In the genomic region with DNA sequence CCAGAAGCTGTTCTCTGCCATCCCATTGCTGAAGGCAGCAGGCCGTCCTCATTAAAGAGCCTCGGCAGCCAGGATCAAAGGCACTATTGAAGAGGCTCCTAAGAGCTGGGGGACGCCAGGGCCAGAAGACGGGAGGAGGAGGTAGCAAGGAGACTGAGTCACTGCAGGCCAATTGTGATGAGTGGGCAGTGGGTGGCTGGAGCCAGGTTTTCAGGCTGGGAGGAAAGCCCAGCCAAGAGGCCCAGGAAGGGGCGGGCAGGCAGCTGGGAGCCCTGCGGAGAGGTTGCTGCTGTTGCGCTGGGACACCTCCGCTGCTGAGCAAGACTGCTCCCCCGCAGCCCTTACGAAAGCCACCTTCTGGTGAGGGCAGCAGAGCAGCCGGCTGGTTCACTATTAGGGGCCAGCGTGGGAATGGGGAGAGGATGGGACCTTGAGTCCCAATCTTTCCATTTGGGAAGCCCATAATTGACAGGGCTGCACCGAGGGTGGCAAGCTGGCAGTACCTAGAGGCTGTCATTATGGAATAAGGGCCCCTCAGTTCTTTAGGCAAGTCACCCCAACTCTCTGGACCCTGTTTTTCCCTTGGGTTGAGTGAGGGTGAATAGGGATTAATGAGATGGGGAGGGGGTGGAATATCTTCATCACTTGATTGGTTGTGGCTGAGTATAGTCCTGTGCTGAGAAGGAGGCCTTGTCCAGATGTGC, we compare ENCODE assay signal across 8 cellular contexts. TPM values are rescaled to one million over a fixed set of nuclear protein-coding genes. Genes with fewer than 3 reads are reported as not detected.
DNase-seq lines count a peak whose midpoint lies in the region; ATAC-seq and TF ChIP-seq lines count a peak whose summit lies in the region.

No MANE protein-coding gene starts in this region.

- no peak for TF ChIP-seq POLR2A in heart left ventricle (IDR thresholded peaks at IDR 0.05)

- peak; percentile 42 to 73 (median 60) for ATAC-seq in heart left ventricle
- ATAC-seq in psoas muscle: peak; percentile 31 to 60 (median 48)
- ATAC-seq in GM19023 (IDR thresholded peaks at IDR 0.05; ENCODE audit: unreplicated experiment): no peak
- no peak for ATAC-seq in GM21737 (IDR thresholded peaks at IDR 0.05; ENCODE audit: unreplicated experiment)

- DNase-seq in ELR (ENCODE audit: low read depth) (peak; percentile 83), amygdala (lab: John Stamatoyannopoulos, UW) (peak in 43 of 56 donors; percentile 21 to 82 (median 52)), heart left ventricle (peak in 4 of 5 donors; percentile 62 to 83 (median 74)), psoas muscle (peak in 1 of 2 donors; percentile 71), D341Med (ENCODE audit: low spot score) (no peak), HUDEP-2 (lab: John Stamatoyannopoulos, UW; ENCODE audit: unreplicated experiment in 76 of 76) (no peak)

- peaks cover 15 to 98% (median 81%) of the 10 kb centered on the region in 12 donors for H3K4me1 ChIP-seq in heart left ventricle
- H3K4me1 ChIP-seq in psoas muscle: peaks cover 45% of the 10 kb centered on the region

- TF ChIP-seq CTCF in heart left ventricle (IDR thresholded peaks at IDR 0.05): peak in 1 of 12 donors; percentile 7
- no peak for TF ChIP-seq CTCF in psoas muscle (IDR thresholded peaks at IDR 0.05)

- no peaks in the 10 kb centered on the region for H3K27me3 ChIP-seq in heart left ventricle
- no peaks in the 10 kb centered on the region for H3K27me3 ChIP-seq in psoas muscle (ENCODE audit: insufficient read depth in 3 of 3, low read length in 2 of 3)

- H3K27ac ChIP-seq in heart left ventricle (peak overlapping the region; percentile 15 to 90 (median 80)), psoas muscle (no peak overlapping the region)

- WGBS in heart left ventricle, 4 donors: 37 to 64% (median 51%) methylated on average over 6 to 13 of the region's 13 CpGs
- 71 to 90% (median 82%) methylated on average over 13 of the region's 13 CpGs for WGBS in psoas muscle, 3 donors

- H3K36me3 ChIP-seq in heart left ventricle (no peaks in the 10 kb centered on the region), psoas muscle (ENCODE audit: insufficient read depth in 1 of 2, low read depth in 1 of 2) (no peaks in the 10 kb centered on the region)

- peak overlapping the region in 2 of 12 donors; percentile 6 to 21 for H3K4me3 ChIP-seq in heart left ventricle
- no peak overlapping the region for H3K4me3 ChIP-seq in psoas muscle

- intact Hi-C loops in heart left ventricle (cut with DNase I) (loop anchor here in 4 of 10 donors (5.0 to 10.0 kb wide), 3 partner anchors 48 to 196 kb away; a partner anchor contains a TSS), psoas muscle (cut with DNase I) (no loop called here)

- H3K9me3 ChIP-seq in heart left ventricle (no peaks in the 10 kb centered on the region), psoas muscle (no peaks in the 10 kb centered on the region)

RNA-seq across cellular contexts. Expression of a gene that starts 48.4 kb away (rescaled TPM):
- total RNA-seq in heart left ventricle: 10 to 100 TPM in 6 of 9 donors, 1 to 10 TPM in 3; 6.9 to 22.8 (median 10.9) TPM
- 1 to 10 TPM; 4.8 to 8.7 TPM for polyA plus RNA-seq in heart left ventricle
- total RNA-seq in psoas muscle: 1 to 10 TPM; 1.1 to 5.7 (median 2.5) TPM
- 1 to 10 TPM in 2 of 3 donors, under 1 TPM in 1; 0.65 to 1.3 (median 1.1) TPM for polyA plus RNA-seq in psoas muscle

RNA-seq across cellular contexts. Expression of a gene that starts 58.3 kb away (rescaled TPM):
- total RNA-seq in heart left ventricle (1 to 10 TPM in 8 of 9 donors, under 1 TPM in 1; 0.76 to 6.2 (median 1.8) TPM), psoas muscle (1 to 10 TPM in 3 of 4 donors, under 1 TPM in 1; 0.64 to 2.2 (median 1.3) TPM)
- polyA plus RNA-seq in heart left ventricle (1 to 10 TPM; 1.2 TPM), psoas muscle (under 1 TPM; 0.75 to 0.81 (median 0.80) TPM)

Comparison
In these comparisons a context has a peak if more than half of its experiments do, and no peak if none do; other contexts are left out.
1. DNase-seq: peak in ELR (single experiment), amygdala (43 of 56) and heart left ventricle (4 of 5); none in D341Med (single experiment) and HUDEP-2 (0 of 76).
2. ATAC-seq: peak in heart left ventricle (4 of 4) and psoas muscle (4 of 4); none in GM19023 (single experiment) and GM21737 (single experiment).